Comparison of ENCODE assay signal across 18 cellular contexts in the genomic region with DNA sequence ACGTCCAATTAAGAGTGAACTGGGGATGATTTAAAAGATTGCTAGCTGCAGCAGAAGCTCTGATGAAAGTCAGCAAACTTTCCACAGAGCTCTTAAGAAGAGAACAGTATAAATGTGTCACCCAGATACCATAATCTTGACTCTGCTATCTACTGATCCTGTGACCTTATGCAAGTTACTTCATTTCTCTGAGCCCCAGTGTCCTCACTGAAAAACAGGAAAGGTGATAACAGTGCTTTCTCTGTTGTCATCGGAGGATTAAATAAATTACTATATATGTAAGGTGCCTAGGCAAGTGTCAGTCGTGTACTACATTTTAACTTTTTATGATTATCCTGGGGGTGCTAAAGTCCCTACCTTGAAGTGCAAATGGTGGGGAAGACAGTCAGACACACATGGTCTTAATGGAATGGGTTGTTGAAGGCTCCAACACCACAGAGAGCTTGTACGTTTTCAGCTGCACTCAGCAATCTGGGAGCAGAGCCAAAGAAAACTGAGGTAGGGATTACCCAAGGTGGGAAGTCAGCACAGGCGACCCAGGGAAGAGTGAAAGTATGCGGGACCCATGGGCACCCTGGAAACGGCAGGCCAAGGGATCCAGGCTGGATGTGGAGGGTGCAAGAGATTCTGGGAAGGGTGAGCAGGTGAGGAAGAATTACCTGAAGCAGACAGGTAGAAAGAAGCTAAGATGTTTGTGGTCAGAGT.
DNase-seq lines count a peak whose midpoint lies in the region; ATAC-seq and TF ChIP-seq lines count a peak whose summit lies in the region.
"Had no signal": no experiment of that assay in that cellular context is flagged by ENCODE, and none has a peak within 500 bp of the region (broad histone marks: within the 10 kb centered on the region; RNA-seq: fewer than 3 reads in every experiment).

No MANE protein-coding gene starts in this region.

- no peak for TF ChIP-seq CTCF in gastrocnemius medialis (IDR thresholded peaks at IDR 0.05 in 4 of 5, conservative IDR thresholded peaks at IDR 0.05 in 1 of 5)
- TF ChIP-seq CTCF in GM20000 (IDR thresholded peaks at IDR 0.05; ENCODE audit: extremely low read depth, missing control alignments): no peak
- TF ChIP-seq CTCF in HFFc6 (IDR thresholded peaks at IDR 0.05): no peak

- H3K4me1 Mint-ChIP-seq in activated CD4-positive, alpha-beta T cell treated with anti-CD3 and anti-CD28 coated beads, Interleukin-2, amount 10 ng/mL, durations not matched to agents 7 days and 5 days: peaks cover 7% of the 10 kb centered on the region
- peaks cover 8% of the 10 kb centered on the region for H3K4me1 Mint-ChIP-seq in activated CD4-positive, alpha-beta T cell treated with anti-CD3 and anti-CD28 coated beads for 36 hours
- H3K4me1 Mint-ChIP-seq in immature natural killer cell (peaks cover 16 to 20% of the 10 kb centered on the region in 2 donors), HFFc6 (ENCODE audit: low read depth) (peaks cover 13% of the 10 kb centered on the region)
- H3K4me1 Mint-ChIP-seq: nephron; stimulated activated naive CD8-positive, alpha-beta T cell treated with anti-CD3 and anti-CD28 coated beads, Interleukin-15, amount 100 ng/mL, for 72 hours had no signal

- H3K36me3 ChIP-seq in gastrocnemius medialis: no peaks in the 10 kb centered on the region
- H3K36me3 ChIP-seq: HAP-1 had no signal

- POLR2A ChIA-PET in activated CD4-positive, alpha-beta T cell treated with anti-CD3 and anti-CD28 coated beads, Interleukin-2, amount 10 ng/mL, durations not matched to agents 7 days and 5 days (lab: Charles Lee): no interaction called here
- POLR2A ChIA-PET in activated CD4-positive, alpha-beta T cell treated with anti-CD3 and anti-CD28 coated beads for 36 hours (lab: Charles Lee): no interaction called here

- ATAC-seq in activated CD4-positive, alpha-beta T cell treated with anti-CD3 and anti-CD28 coated beads for 36 hours: no peak
- ATAC-seq in gastrocnemius medialis (no peak), GM21367 (IDR thresholded peaks at IDR 0.05; ENCODE audit: unreplicated experiment) (no peak)
- ATAC-seq: activated T-helper 17 cell treated with anti-CD3 and anti-CD28 coated beads, Interleukin-2, amount 50 U/mL, for 72 hours; stimulated activated naive CD8-positive, alpha-beta T cell treated with anti-CD3 and anti-CD28 coated beads, Interleukin-15, amount 100 ng/mL, for 72 hours had no signal

- no peaks in the 10 kb centered on the region for H3K27me3 ChIP-seq in gastrocnemius medialis

- in situ Hi-C loops in gastrocnemius medialis (cut with MboI; ENCODE audit: low sequenced_read_pairs in 4 of 4): no loop called here

- peaks cover 23% of the 10 kb centered on the region for H3K36me3 Mint-ChIP-seq in activated CD4-positive, alpha-beta T cell treated with anti-CD3 and anti-CD28 coated beads, Interleukin-2, amount 10 ng/mL, durations not matched to agents 7 days and 5 days (ENCODE audit: low read depth)
- peaks cover 6% of the 10 kb centered on the region for H3K36me3 Mint-ChIP-seq in activated CD4-positive, alpha-beta T cell treated with anti-CD3 and anti-CD28 coated beads for 36 hours (ENCODE audit: low read depth)
- no peaks in the 10 kb centered on the region for H3K36me3 Mint-ChIP-seq in immature natural killer cell
- H3K36me3 Mint-ChIP-seq in HFFc6 (ENCODE audit: low read depth): no peaks in the 10 kb centered on the region

- CTCF ChIA-PET in activated CD4-positive, alpha-beta T cell treated with anti-CD3 and anti-CD28 coated beads, Interleukin-2, amount 10 ng/mL, durations not matched to agents 7 days and 5 days (lab: Charles Lee): interaction anchor here (0.6 to 1.4 kb wide), 6 partner anchors 9 to 26 kb away, joined by 3 to 4 read pairs (median 3); no protein-coding TSS in a partner anchor
- CTCF ChIA-PET in activated CD4-positive, alpha-beta T cell treated with anti-CD3 and anti-CD28 coated beads for 36 hours (lab: Charles Lee): interaction anchor here (0.6 to 1.2 kb wide), 4 partner anchors 56 to 1108 kb away, joined by 3 to 4 read pairs (median 3); no protein-coding TSS in a partner anchor

- H3K27me3 Mint-ChIP-seq in activated CD4-positive, alpha-beta T cell treated with anti-CD3 and anti-CD28 coated beads, Interleukin-2, amount 10 ng/mL, durations not matched to agents 7 days and 5 days: no peaks in the 10 kb centered on the region
- no peaks in the 10 kb centered on the region for H3K27me3 Mint-ChIP-seq in activated CD4-positive, alpha-beta T cell treated with anti-CD3 and anti-CD28 coated beads for 36 hours
- H3K27me3 Mint-ChIP-seq in immature natural killer cell (ENCODE audit: low read depth in 3 of 3) (peaks cover 0 to 3% (median 0%) of the 10 kb centered on the region in 3 donors), HFFc6 (ENCODE audit: insufficient read depth) (peaks cover 1% of the 10 kb centered on the region; the same call in 1 of the 2 replicates)
- H3K27me3 Mint-ChIP-seq: activated T-helper 17 cell treated with anti-CD3 and anti-CD28 coated beads, Interleukin-2, amount 50 U/mL, for 72 hours; stimulated activated naive CD8-positive, alpha-beta T cell treated with anti-CD3 and anti-CD28 coated beads, Interleukin-15, amount 100 ng/mL, for 72 hours had no signal

- intact Hi-C loops in activated CD4-positive, alpha-beta T cell treated with anti-CD3 and anti-CD28 coated beads for 36 hours (cut with DNase I, micrococcal nuclease): no loop called here
- intact Hi-C loops in gastrocnemius medialis (cut with DNase I; ENCODE audit: low total_unique reads): loop anchor here (2.0 to 5.0 kb wide), 3 partner anchors 42 to 114 kb away; no protein-coding TSS in a partner anchor

- H3K9me3 Mint-ChIP-seq in activated CD4-positive, alpha-beta T cell treated with anti-CD3 and anti-CD28 coated beads, Interleukin-2, amount 10 ng/mL, durations not matched to agents 7 days and 5 days: no peaks in the 10 kb centered on the region
- no peaks in the 10 kb centered on the region for H3K9me3 Mint-ChIP-seq in activated CD4-positive, alpha-beta T cell treated with anti-CD3 and anti-CD28 coated beads for 36 hours (ENCODE audit: low read depth)
- H3K9me3 Mint-ChIP-seq in immature natural killer cell: no peaks in the 10 kb centered on the region
- H3K9me3 Mint-ChIP-seq in HFFc6: no peaks in the 10 kb centered on the region
- H3K9me3 Mint-ChIP-seq: activated T-helper 17 cell treated with anti-CD3 and anti-CD28 coated beads, Interleukin-2, amount 50 U/mL, for 72 hours; nephron; stimulated activated naive CD8-positive, alpha-beta T cell treated with anti-CD3 and anti-CD28 coated beads, Interleukin-15, amount 100 ng/mL, for 72 hours had no signal

- H3K9me3 ChIP-seq in gastrocnemius medialis: no peaks in the 10 kb centered on the region
- H3K9me3 ChIP-seq: HAP-1 had no signal

- peak overlapping the region; percentile 84 to 94 (median 88) for H3K27ac ChIP-seq in gastrocnemius medialis
- H3K27ac ChIP-seq: skin epidermis had no signal

- no peak for TF ChIP-seq POLR2A in gastrocnemius medialis (IDR thresholded peaks at IDR 0.05)

- peaks cover 30 to 38% of the 10 kb centered on the region in 2 donors for H3K4me1 ChIP-seq in gastrocnemius medialis
- H3K4me1 ChIP-seq: HAP-1 had no signal

- no peak overlapping the region for H3K4me3 Mint-ChIP-seq in activated CD4-positive, alpha-beta T cell treated with anti-CD3 and anti-CD28 coated beads, Interleukin-2, amount 10 ng/mL, durations not matched to agents 7 days and 5 days
- no peak overlapping the region for H3K4me3 Mint-ChIP-seq in activated CD4-positive, alpha-beta T cell treated with anti-CD3 and anti-CD28 coated beads for 36 hours
- peak overlapping the region in 1 of 5 donors; percentile 21 for H3K4me3 Mint-ChIP-seq in immature natural killer cell
- no peak overlapping the region for H3K4me3 Mint-ChIP-seq in HFFc6
- H3K4me3 Mint-ChIP-seq: activated T-helper 17 cell treated with anti-CD3 and anti-CD28 coated beads, Interleukin-2, amount 50 U/mL, for 72 hours; nephron; stimulated activated naive CD8-positive, alpha-beta T cell treated with anti-CD3 and anti-CD28 coated beads, Interleukin-15, amount 100 ng/mL, for 72 hours had no signal

- H3K4me3 ChIP-seq in gastrocnemius medialis: no peak overlapping the region
- H3K4me3 ChIP-seq: HAP-1, skin epidermis had no signal

- H3K27ac Mint-ChIP-seq in activated CD4-positive, alpha-beta T cell treated with anti-CD3 and anti-CD28 coated beads, Interleukin-2, amount 10 ng/mL, durations not matched to agents 7 days and 5 days: peak overlapping the region; percentile 65
- no peak overlapping the region for H3K27ac Mint-ChIP-seq in activated CD4-positive, alpha-beta T cell treated with anti-CD3 and anti-CD28 coated beads for 36 hours
- H3K27ac Mint-ChIP-seq in immature natural killer cell (peak overlapping the region in 4 of 6 donors; percentile 7 to 61 (median 26)), HFFc6 (no peak overlapping the region)
- H3K27ac Mint-ChIP-seq: activated T-helper 17 cell treated with anti-CD3 and anti-CD28 coated beads, Interleukin-2, amount 50 U/mL, for 72 hours; nephron had no signal

- no peak for DNase-seq in activated CD4-positive, alpha-beta T cell treated with anti-CD3 and anti-CD28 coated beads, Interleukin-2, amount 10 ng/mL, durations not matched to agents 7 days and 5 days
- no peak for DNase-seq in activated CD4-positive, alpha-beta T cell treated with anti-CD3 and anti-CD28 coated beads for 36 hours
- peak; percentile 61 for DNase-seq in amniotic epithelial cell (ENCODE audit: low read depth)
- no peak for DNase-seq in immature natural killer cell
- no peak for DNase-seq in gastrocnemius medialis
- no peak for DNase-seq in GM20000 (ENCODE audit: low spot score)
- DNase-seq in HFFc6: no peak
- DNase-seq: activated CD4-positive, alpha-beta T cell treated with anti-CD3 and anti-CD28 coated beads, Interleukin-2, amount 50 U/mL, for 4 hours; glutamatergic neuron; Karpas-422; NCI-H187; NCI-H526; stimulated activated naive CD8-positive, alpha-beta T cell treated with anti-CD3 and anti-CD28 coated beads, Interleukin-15, amount 100 ng/mL, for 72 hours had no signal

Comparison
In these comparisons a context has a peak if more than half of its experiments do, and no peak if none do; other contexts are left out.
1. H3K27ac Mint-ChIP-seq: peak in activated CD4-positive, alpha-beta T cell treated with anti-CD3 and anti-CD28 coated beads, Interleukin-2, amount 10 ng/mL, durations not matched to agents 7 days and 5 days (single experiment) and immature natural killer cell (4 of 6); none in activated CD4-positive, alpha-beta T cell treated with anti-CD3 and anti-CD28 coated beads for 36 hours (single experiment) and HFFc6 (single experiment).